ENCODE assay signal across 30 cellular contexts in genomic region chr4:168884251-168885124, GRCh38.
DNase-seq lines count a peak whose midpoint lies in the region; ATAC-seq and TF ChIP-seq lines count a peak whose summit lies in the region.
"Had no signal": no experiment of that assay in that cellular context is flagged by ENCODE, and none has a peak within 500 bp of the region (broad histone marks: within the 10 kb centered on the region; RNA-seq: fewer than 3 reads in every experiment).

No MANE protein-coding gene starts in this region.

- H2BK5ac ChIP-seq in H9 (ENCODE audit: insufficient read length, low read length): no peak overlapping the region

- DNase-seq in MCF 10A (ENCODE audit: unreplicated experiment) (no peak), mammary epithelial cell (no peak), fibroblast of lung (ENCODE audit: low read depth in 2 of 2) (no peak), neural crest cell (ENCODE audit: low read depth, low spot score) (no peak), upper lobe of right lung (no peak), caudate nucleus (lab: John Stamatoyannopoulos, UW) (no peak), ecto neural progenitor cell (ENCODE audit: low spot score) (no peak), H9 (no peak)
- DNase-seq: 8988T; activated CD4-positive, alpha-beta memory T cell treated with anti-CD3 and anti-CD28 coated beads for 36 hours; activated CD8-positive, alpha-beta memory T cell treated with anti-CD3 and anti-CD28 coated beads, Interleukin-2, amount 50 U/mL, for 4 hours; activated naive CD4-positive, alpha-beta T cell treated with anti-CD3 and anti-CD28 coated beads, Interleukin-2, amount 50 U/mL, for 16 hours; amniotic stem cell; CD8-positive, alpha-beta T cell; DMS 273 treated with DMSO at 0.1 percent for 48 hours; GOT3; hypothalamus; left ventricle myocardium inferior; midbrain; NCI-H1105 treated with DMSO at 0.1 percent for 48 hours; NCI-H2081 treated with DMSO at 0.1 percent for 48 hours; NCI-H345; NCI-H82; stimulated activated CD4-positive, alpha-beta T cell treated with anti-CD3 and anti-CD28 coated beads, Interleukin-4, amount 100 ng/mL, for 4 hours; stimulated activated naive B cell treated with anti-CD40 and anti-IgM and Interleukin-4, amounts not matched to agents 10 μg/mL and 1 μg/mL and 100 μg/mL, for 72 hours had no signal

- dilution Hi-C loops in mammary epithelial cell (cut with HindIII; ENCODE audit: low sequenced_read_pairs): no loop called here

- H3K4me2 ChIP-seq in mammary epithelial cell (ENCODE audit: insufficient read depth, low read depth, low read length): no peak overlapping the region
- H3K4me2 ChIP-seq in fibroblast of lung (ENCODE audit: extremely low read depth, insufficient read depth, low read length): no peak overlapping the region
- H3K4me2 ChIP-seq in H9 (ENCODE audit: insufficient read depth, insufficient read length, low read length): no peak overlapping the region

- H3K4me1 Mint-ChIP-seq in MCF 10A (ENCODE audit: insufficient read depth, unreplicated experiment): peaks cover 48% of the 10 kb centered on the region
- peaks cover 35% of the 10 kb centered on the region for H3K4me1 Mint-ChIP-seq in neural crest cell
- no peaks in the 10 kb centered on the region; a peak in 2 of 4 replicates for H3K4me1 Mint-ChIP-seq in H9

- no peak overlapping the region for H3T11ph ChIP-seq in H9 (ENCODE audit: low read length)

- 93% methylated on average over 8 of the region's 8 CpGs for WGBS in mammary epithelial cell (ENCODE audit: low coverage, missing lambda C conversion rate)
- no CpG with 5 or more reads among the region's 8 CpGs for WGBS in H9 (ENCODE audit: extremely low coverage, insufficient read length, low lambda C conversion rate)

- H3K4me1 ChIP-seq in mammary epithelial cell (ENCODE audit: insufficient read depth, low read length) (peaks cover 31% of the 10 kb centered on the region), fibroblast of lung (ENCODE audit: control insufficient read depth, extremely low read depth, insufficient read depth, low read length) (peaks cover 26% of the 10 kb centered on the region), upper lobe of right lung (peaks cover 31% of the 10 kb centered on the region), H9 (ENCODE audit: insufficient read depth, low read length) (no peaks in the 10 kb centered on the region)

- intact Hi-C loops in MCF 10A (cut with micrococcal nuclease) (no loop called here), mammary epithelial cell (cut with micrococcal nuclease) (loop anchor here (5.0 kb wide), 2 partner anchors 52 to 172 kb away; no protein-coding TSS in a partner anchor), upper lobe of right lung (cut with DNase I) (no loop called here)

- no peak overlapping the region for H3K27ac ChIP-seq in mammary epithelial cell (ENCODE audit: insufficient read depth, low read depth, low read length)
- H3K27ac ChIP-seq in fibroblast of lung (ENCODE audit: insufficient read depth, low read length): peak overlapping the region; percentile 19
- no peak overlapping the region for H3K27ac ChIP-seq in upper lobe of right lung
- H3K27ac ChIP-seq in caudate nucleus (ENCODE audit: low read depth, low read length): no peak overlapping the region
- H3K27ac ChIP-seq in H9 (ENCODE audit: insufficient read length, low read depth, low read length): no peak overlapping the region

- H3K79me2 ChIP-seq in mammary epithelial cell (ENCODE audit: insufficient read depth, low read length): peaks cover 92% of the 10 kb centered on the region
- H3K79me2 ChIP-seq in fibroblast of lung (ENCODE audit: control insufficient read depth, insufficient read depth, low read length): peaks cover 29% of the 10 kb centered on the region
- H3K79me2 ChIP-seq in H9 (ENCODE audit: insufficient read depth, low read length): no peaks in the 10 kb centered on the region

- H2AFZ ChIP-seq in mammary epithelial cell (ENCODE audit: low read depth, low read length) (no peak overlapping the region), fibroblast of lung (ENCODE audit: low read length) (no peak overlapping the region), H9 (ENCODE audit: low read length) (no peak overlapping the region)

- H2BK12ac ChIP-seq in H9 (ENCODE audit: insufficient read length, low read depth, low read length): no peak overlapping the region

- H3K9ac ChIP-seq in mammary epithelial cell (ENCODE audit: insufficient read depth, low read length) (no peak overlapping the region), fibroblast of lung (ENCODE audit: insufficient read depth, low read length) (no peak overlapping the region), H9 (ENCODE audit: extremely low read depth, insufficient read length, low read length) (no peak overlapping the region)

- peaks cover 78% of the 10 kb centered on the region for H3K36me3 Mint-ChIP-seq in MCF 10A (ENCODE audit: insufficient read depth, unreplicated experiment)
- peaks cover 21% of the 10 kb centered on the region for H3K36me3 Mint-ChIP-seq in neural crest cell (ENCODE audit: low read depth)
- peaks cover 3 to 10% (median 9%) of the 10 kb centered on the region in 3 experiments; a peak in 5 of 7 replicates for H3K36me3 Mint-ChIP-seq in H9 (ENCODE audit: insufficient read depth in 1 of 3, low read depth in 3 of 3)
- H3K36me3 Mint-ChIP-seq: activated CD4-positive, alpha-beta memory T cell treated with anti-CD3 and anti-CD28 coated beads for 36 hours had no signal

- no peak overlapping the region for H4K5ac ChIP-seq in H9 (ENCODE audit: insufficient read length, low read depth, low read length)

- CTCF ChIA-PET in MCF 10A (lab: Yijun Ruan, JAX): interaction anchor here (0.8 kb wide), 1 partner anchor 28 kb away, joined by 3 read pairs; no protein-coding TSS in a partner anchor
- CTCF ChIA-PET in mammary epithelial cell (lab: Charles Lee; ENCODE audit: low non-redundant PET): no interaction called here

- peak overlapping the region; percentile 71 for H3K27ac Mint-ChIP-seq in MCF 10A (ENCODE audit: low read depth, unreplicated experiment)
- peak overlapping the region; percentile 8 for H3K27ac Mint-ChIP-seq in neural crest cell (ENCODE audit: unreplicated experiment)
- H3K27ac Mint-ChIP-seq in H9: no peak overlapping the region
- H3K27ac Mint-ChIP-seq: activated CD4-positive, alpha-beta memory T cell treated with anti-CD3 and anti-CD28 coated beads for 36 hours; B cell; CD8-positive, alpha-beta T cell; IgD-negative memory B cell; stimulated activated naive B cell treated with anti-CD40 and anti-IgM and Interleukin-4, amounts not matched to agents 10 μg/mL and 1 μg/mL and 100 μg/mL, for 72 hours had no signal

- H3K9me3 Mint-ChIP-seq in MCF 10A (ENCODE audit: unreplicated experiment) (no peaks in the 10 kb centered on the region), neural crest cell (no peaks in the 10 kb centered on the region), H9 (peaks cover 0 to 3% of the 10 kb centered on the region in 2 experiments; a peak in 1 of 5 replicates)
- H3K9me3 Mint-ChIP-seq: activated CD4-positive, alpha-beta memory T cell treated with anti-CD3 and anti-CD28 coated beads for 36 hours; CD8-positive, alpha-beta T cell; IgD-negative memory B cell; nephron had no signal

- H3K14ac ChIP-seq in H9 (ENCODE audit: insufficient read depth, low read length): no peak overlapping the region

- peak; percentile 53 for ATAC-seq in upper lobe of right lung
- ATAC-seq: activated CD4-positive, CD25-positive, alpha-beta regulatory T cell treated with anti-CD3 and anti-CD28 coated beads, Interleukin-2, amount 50 U/mL, for 24 hours; CD8-positive, alpha-beta T cell; right cardiac atrium; stimulated activated naive B cell treated with anti-CD40 and anti-IgM and Interleukin-4, amounts not matched to agents 10 μg/mL and 1 μg/mL and 100 μg/mL, for 72 hours had no signal

- H3K36me3 ChIP-seq in mammary epithelial cell (ENCODE audit: insufficient read depth, low read length) (peaks cover 37% of the 10 kb centered on the region), fibroblast of lung (ENCODE audit: control insufficient read depth, insufficient read depth, low read length) (peaks cover 3% of the 10 kb centered on the region), upper lobe of right lung (peaks cover 10% of the 10 kb centered on the region)

- H3K4me3 ChIP-seq in mammary epithelial cell (replicated peaks in 1 of 3; ENCODE audit: insufficient read depth in 1 of 3, low read depth in 2 of 3, low read length in 3 of 3) (no peak overlapping the region), fibroblast of lung (replicated peaks in 1 of 4; ENCODE audit: control extremely low read depth in 1 of 4, insufficient read depth in 1 of 4, low read depth in 3 of 4, low read length in 4 of 4) (no peak overlapping the region), upper lobe of right lung (no peak overlapping the region)
- H3K4me3 ChIP-seq: left ventricle myocardium inferior had no signal

- no peaks in the 10 kb centered on the region for H3K27me3 ChIP-seq in mammary epithelial cell (ENCODE audit: insufficient read depth, low read length)
- H3K27me3 ChIP-seq in fibroblast of lung (ENCODE audit: control insufficient read depth, insufficient read depth, low read length): no peaks in the 10 kb centered on the region
- no peaks in the 10 kb centered on the region for H3K27me3 ChIP-seq in upper lobe of right lung
- no peaks in the 10 kb centered on the region for H3K27me3 ChIP-seq in H9 (ENCODE audit: insufficient read depth, low read length)

- H3K18ac ChIP-seq in H9 (ENCODE audit: insufficient read length, low read depth, low read length): no peak overlapping the region

- H2BK120ac ChIP-seq in H9 (ENCODE audit: low read depth, low read length, poor library complexity, severe bottlenecking): no peak overlapping the region

- H3K9me3 ChIP-seq in mammary epithelial cell (replicated peaks; ENCODE audit: insufficient read depth, low read length) (peaks cover 8% of the 10 kb centered on the region), fibroblast of lung (ENCODE audit: control insufficient read depth, insufficient read depth, low read depth, low read length) (no peaks in the 10 kb centered on the region), upper lobe of right lung (no peaks in the 10 kb centered on the region), H9 (ENCODE audit: control insufficient read depth, low read depth, low read length) (no peaks in the 10 kb centered on the region)
- H3K9me3 ChIP-seq: left ventricle myocardium inferior had no signal

- BruUV-seq in MCF 10A (replicated peaks; lab: Mats Ljungman, UMichigan): no TSS peak
- no TSS peak for BruUV-seq in mammary epithelial cell (replicated peaks; lab: Mats Ljungman, UMichigan)

- in situ Hi-C loops in mammary epithelial cell (cut with MboI; ENCODE audit: low sequenced_read_pairs in 2 of 2): no loop called here

- no peak overlapping the region for H4K8ac ChIP-seq in H9 (replicated peaks; ENCODE audit: insufficient read length, low read depth, low read length)

- H4K20me1 ChIP-seq in mammary epithelial cell (ENCODE audit: insufficient read depth, low read length) (no peaks in the 10 kb centered on the region), fibroblast of lung (ENCODE audit: control insufficient read depth, extremely low read depth, insufficient read depth, low read length) (no peaks in the 10 kb centered on the region), H9 (ENCODE audit: control insufficient read depth, insufficient read depth, insufficient read length) (no peaks in the 10 kb centered on the region)

- no peak overlapping the region for H3K56ac ChIP-seq in H9 (ENCODE audit: insufficient read length, low read depth, low read length)

- H3K4ac ChIP-seq in H9 (ENCODE audit: low read depth, low read length): no peak overlapping the region

- H3K27me3 Mint-ChIP-seq in MCF 10A (ENCODE audit: insufficient read depth, unreplicated experiment): no peaks in the 10 kb centered on the region
- H3K27me3 Mint-ChIP-seq in neural crest cell (ENCODE audit: low read depth): no peaks in the 10 kb centered on the region
- peaks cover under 1% of the 10 kb centered on the region; the same call in 1 of the 2 replicates for H3K27me3 Mint-ChIP-seq in H9 (ENCODE audit: low read depth)
- H3K27me3 Mint-ChIP-seq: B cell; IgD-negative memory B cell; stimulated activated naive B cell treated with anti-CD40 and anti-IgM and Interleukin-4, amounts not matched to agents 10 μg/mL and 1 μg/mL and 100 μg/mL, for 72 hours had no signal

- no peak overlapping the region for H2BK15ac ChIP-seq in H9 (ENCODE audit: low read depth, low read length)

- H3K23ac ChIP-seq in H9 (ENCODE audit: insufficient read length, low read depth, low read length): no peak overlapping the region

- H3K23me2 ChIP-seq in H9 (ENCODE audit: insufficient read length, low read depth, low read length, poor library complexity, severe bottlenecking): no peaks in the 10 kb centered on the region

- H2AK5ac ChIP-seq in H9 (ENCODE audit: insufficient read length, low read length): no peak overlapping the region

- TF ChIP-seq CTCF in MCF 10A (IDR thresholded peaks at IDR 0.05; ENCODE audit: unreplicated experiment): no peak
- no peak for TF ChIP-seq CTCF in mammary epithelial cell (conservative IDR thresholded peaks at IDR 0.05 in 1 of 2, IDR thresholded peaks at IDR 0.05 in 1 of 2; ENCODE audit: extremely low read depth in 1 of 2, insufficient read depth in 1 of 2, low read depth in 1 of 2, low read length in 2 of 2)
- TF ChIP-seq CTCF in fibroblast of lung (conservative IDR thresholded peaks at IDR 0.05 in 1 of 2, IDR thresholded peaks at IDR 0.05 in 1 of 2; ENCODE audit: low read depth in 1 of 2, low read length in 2 of 2): no peak
- TF ChIP-seq CTCF in neural crest cell (conservative IDR thresholded peaks at IDR 0.05): no peak
- TF ChIP-seq CTCF in upper lobe of right lung (IDR thresholded peaks at IDR 0.05): no peak
- no peak for TF ChIP-seq CTCF in H9 (conservative IDR thresholded peaks at IDR 0.05)

- H3K79me1 ChIP-seq in H9 (ENCODE audit: insufficient read depth, low read depth, low read length, poor library complexity, severe bottlenecking): no peaks in the 10 kb centered on the region

- H4K91ac ChIP-seq in H9 (ENCODE audit: insufficient read length, low read depth, low read length): no peak overlapping the region

- no peak overlapping the region for H3K4me3 Mint-ChIP-seq in MCF 10A (ENCODE audit: unreplicated experiment)
- H3K4me3 Mint-ChIP-seq in neural crest cell: no peak overlapping the region
- no peak overlapping the region for H3K4me3 Mint-ChIP-seq in H9
- H3K4me3 Mint-ChIP-seq: activated CD4-positive, alpha-beta memory T cell treated with anti-CD3 and anti-CD28 coated beads for 36 hours; B cell; CD8-positive, alpha-beta T cell; IgD-negative memory B cell; nephron; stimulated activated naive B cell treated with anti-CD40 and anti-IgM and Interleukin-4, amounts not matched to agents 10 μg/mL and 1 μg/mL and 100 μg/mL, for 72 hours had no signal

- POLR2A ChIA-PET in MCF 10A (lab: Yijun Ruan, JAX): no interaction called here

- no peak overlapping the region for H2BK20ac ChIP-seq in H9 (ENCODE audit: low read depth, low read length, poor library complexity, severe bottlenecking)

Comparison
In these comparisons a context has a peak if more than half of its experiments do, and no peak if none do; other contexts are left out.
1. H3K27ac Mint-ChIP-seq: peak in MCF 10A (single experiment) and neural crest cell (single experiment); none in H9 (0 of 3).